Comparison of ENCODE assay signal across 8 cellular contexts in the genomic region with DNA sequence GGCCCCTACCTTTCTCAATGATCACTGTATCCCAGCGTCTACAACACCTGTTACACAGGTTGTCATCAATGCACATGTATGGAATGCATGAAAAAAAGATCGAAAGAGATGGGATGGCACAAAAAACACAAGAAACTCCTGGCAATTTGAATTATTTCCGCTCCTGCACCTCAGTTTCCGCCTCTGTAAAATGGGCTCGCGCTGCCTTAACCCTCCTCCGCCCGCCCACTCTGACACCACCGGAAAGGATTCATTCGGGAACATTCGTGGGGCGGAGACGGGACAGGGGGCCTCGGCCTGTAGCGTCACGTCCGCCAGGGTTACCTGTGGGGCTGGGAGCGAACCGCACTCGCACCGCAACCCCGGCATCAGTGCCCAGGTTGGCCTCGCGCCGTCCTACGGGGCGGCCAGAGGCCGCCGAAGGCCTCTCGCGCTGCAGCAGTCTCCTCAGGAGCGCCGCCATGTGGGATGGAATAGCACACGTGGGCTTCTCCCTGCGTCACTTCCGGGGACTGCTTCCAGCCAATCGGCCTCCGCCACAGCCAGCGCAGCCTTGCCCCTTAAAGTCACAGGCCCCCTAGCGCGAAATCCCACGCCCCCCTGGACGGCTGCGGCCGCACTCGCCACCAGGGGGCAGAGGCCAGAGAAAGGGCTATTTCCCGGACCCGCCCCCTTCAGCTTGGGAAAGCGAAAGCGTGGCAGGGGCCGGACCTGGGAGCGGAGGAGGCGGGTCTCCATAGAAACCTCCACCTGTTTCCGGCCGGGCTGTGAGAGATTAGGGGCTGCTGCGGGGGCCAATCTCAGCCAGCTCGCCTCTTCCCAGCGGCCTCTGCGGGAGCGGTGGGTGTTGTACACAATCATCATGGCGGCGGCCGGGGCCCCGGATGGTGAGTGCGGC. TPM values are rescaled to one million over a fixed set of nuclear protein-coding genes. Genes with fewer than 3 reads are reported as not detected.
DNase-seq lines count a peak whose midpoint lies in the region; TF ChIP-seq lines count a peak whose summit lies in the region.

A gene (minus strand): TSS at position 470 of the 898 bp plus-strand sequence. CDS start 7 bp downstream, at position 463.
A gene with protein sequence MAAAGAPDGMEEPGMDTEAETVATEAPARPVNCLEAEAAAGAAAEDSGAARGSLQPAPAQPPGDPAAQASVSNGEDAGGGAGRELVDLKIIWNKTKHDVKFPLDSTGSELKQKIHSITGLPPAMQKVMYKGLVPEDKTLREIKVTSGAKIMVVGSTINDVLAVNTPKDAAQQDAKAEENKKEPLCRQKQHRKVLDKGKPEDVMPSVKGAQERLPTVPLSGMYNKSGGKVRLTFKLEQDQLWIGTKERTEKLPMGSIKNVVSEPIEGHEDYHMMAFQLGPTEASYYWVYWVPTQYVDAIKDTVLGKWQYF (plus strand): TSS at position 847 of the 898 bp plus-strand sequence. CDS start 16 bp downstream, at position 863.

- no peaks in the 10 kb centered on the region for H3K9me3 ChIP-seq in MM.1S (replicated peaks; ENCODE audit: insufficient read depth, low read length)
- H3K9me3 ChIP-seq in neural progenitor cell (ENCODE audit: low read depth), result no peaks in the 10 kb centered on the region

- H2AFZ ChIP-seq in MM.1S (ENCODE audit: low read length) (peak within 1 kb of the TSS; percentile 67), neural progenitor cell (replicated peaks) (peak within 1 kb of the TSS; percentile 83)

- peak within 1 kb of the TSS; percentile 85 for H3K4me3 ChIP-seq in MM.1S (ENCODE audit: low read length)
- peak within 1 kb of the TSS; percentile 88 to 98 for H3K4me3 ChIP-seq in foreskin fibroblast (ENCODE audit: low read depth in 1 of 2, low read length in 2 of 2)
- peak within 1 kb of the TSS; percentile 87 for H3K4me3 ChIP-seq in neural progenitor cell

- peak within 1 kb of the TSS; percentile 93 for H3K4me3 Mint-ChIP-seq in neural progenitor cell

- H3K36me3 ChIP-seq in MM.1S (replicated peaks; ENCODE audit: insufficient read depth, low read length) (peaks cover 8% of the 10 kb centered on the region), neural progenitor cell (no peaks in the 10 kb centered on the region)

- DNase-seq in GF-D8 (lab: John Stamatoyannopoulos, UW) (peak; percentile 94), HCEC 1CT (peak; percentile 98), MM.1S (peak; percentile 99), SIG-M5 (lab: John Stamatoyannopoulos, UW) (peak; percentile 96), activated gamma-delta T cell (lab: John Stamatoyannopoulos, UW) (peak; percentile 96), foreskin fibroblast (peak; percentile 97 to 99), neural progenitor cell (ENCODE audit: low spot score) (peak; percentile 98), stromal cell of bone marrow (ENCODE audit: low read depth) (peak; percentile 98)

- H4K20me1 ChIP-seq in MM.1S (ENCODE audit: insufficient read depth, low read length) (no peaks in the 10 kb centered on the region), neural progenitor cell (ENCODE audit: low read depth) (no peaks in the 10 kb centered on the region)

- peak within 1 kb of the TSS; percentile 85 for H3K27ac ChIP-seq in MM.1S (ENCODE audit: low read length)
- peak within 1 kb of the TSS; percentile 70 for H3K27ac ChIP-seq in neural progenitor cell

- H3K4me2 ChIP-seq in MM.1S (ENCODE audit: low read depth, low read length), result peak within 1 kb of the TSS; percentile 77
- H3K4me2 ChIP-seq in neural progenitor cell, result peak within 1 kb of the TSS; percentile 97

- peak within 1 kb of the TSS; percentile 93 for H3K27ac Mint-ChIP-seq in neural progenitor cell

- no peaks in the 10 kb centered on the region for H3K27me3 ChIP-seq in MM.1S (replicated peaks; ENCODE audit: insufficient read depth, low read length)
- H3K27me3 ChIP-seq in neural progenitor cell, result no peaks in the 10 kb centered on the region

- H3K9ac ChIP-seq in MM.1S (ENCODE audit: low read length) (peak within 1 kb of the TSS; percentile 89), neural progenitor cell (peak within 1 kb of the TSS; percentile 94)

- H3K4me1 ChIP-seq in MM.1S (ENCODE audit: low read length) (peaks cover 13% of the 10 kb centered on the region; the same call in 1 of the 2 replicates), neural progenitor cell (peaks cover 3% of the 10 kb centered on the region)

- no peaks in the 10 kb centered on the region for H3K9me2 ChIP-seq in MM.1S (replicated peaks; ENCODE audit: insufficient read depth, low read length)

- H3K79me2 ChIP-seq in MM.1S (ENCODE audit: low read length) (peaks cover 77% of the 10 kb centered on the region), neural progenitor cell (ENCODE audit: low read depth) (peaks cover 64% of the 10 kb centered on the region)

- peaks cover 7% of the 10 kb centered on the region for H3K36me3 Mint-ChIP-seq in neural progenitor cell

- peaks cover 2% of the 10 kb centered on the region for H3K27me3 Mint-ChIP-seq in neural progenitor cell (ENCODE audit: insufficient read depth, low read depth)

- TF ChIP-seq CTCF in MM.1S (IDR thresholded peaks at IDR 0.05; ENCODE audit: low read length) (peak; percentile 89), foreskin fibroblast (IDR thresholded peaks at IDR 0.05; ENCODE audit: low read depth, low read length) (peak; percentile 93), neural progenitor cell (IDR thresholded peaks at IDR 0.05) (peak; percentile 74)

- H3K9me3 Mint-ChIP-seq in neural progenitor cell, result no peaks in the 10 kb centered on the region

- peaks cover 11% of the 10 kb centered on the region for H3K4me1 Mint-ChIP-seq in neural progenitor cell

- H3F3A ChIP-seq in MM.1S (ENCODE audit: insufficient read depth, low read length) (peaks cover 18% of the 10 kb centered on the region), neural progenitor cell (ENCODE audit: low read depth) (peaks cover 7% of the 10 kb centered on the region)

RNA-seq across cellular contexts. Expression of the first gene that starts in this region (rescaled TPM):
- total RNA-seq in neural progenitor cell (ENCODE audit: low replicate concordance), result 19.7 and 38.9 TPM in 2 replicates

RNA-seq across cellular contexts. Expression of the second gene that starts in this region (rescaled TPM):
- total RNA-seq in neural progenitor cell (ENCODE audit: low replicate concordance), result 64.9 and 138 TPM in 2 replicates

Comparison
In these comparisons a context has a peak if more than half of its experiments do, and no peak if none do; other contexts are left out.
1. Peak in every context shown above with its lines: DNase-seq, H3K4me3 ChIP-seq and H3K27ac ChIP-seq.